1 cellular context compared by ENCODE assay signal in genomic region chr16:371729-372521, GRCh38.
TF ChIP-seq lines count a peak whose summit lies in the region.

No MANE protein-coding gene starts in this region.

TF ChIP-seq in HepG2, 621 proteins besides CTCF, POLR2A, EP300 and RAD21:
- TF ChIP-seq ZFP36 (IDR thresholded peaks at IDR 0.05; ENCODE audit: borderline replicate concordance, low read depth, low read length, partially characterized antibody) (no peak), RBFOX2 (IDR thresholded peaks at IDR 0.05; ENCODE audit: low read depth, low read length) (0 out of 2 replicates have a peak, but pooled peaks have one; percentile 2)
